Comparison of ENCODE assay signal across 13 cellular contexts in the genomic region with DNA sequence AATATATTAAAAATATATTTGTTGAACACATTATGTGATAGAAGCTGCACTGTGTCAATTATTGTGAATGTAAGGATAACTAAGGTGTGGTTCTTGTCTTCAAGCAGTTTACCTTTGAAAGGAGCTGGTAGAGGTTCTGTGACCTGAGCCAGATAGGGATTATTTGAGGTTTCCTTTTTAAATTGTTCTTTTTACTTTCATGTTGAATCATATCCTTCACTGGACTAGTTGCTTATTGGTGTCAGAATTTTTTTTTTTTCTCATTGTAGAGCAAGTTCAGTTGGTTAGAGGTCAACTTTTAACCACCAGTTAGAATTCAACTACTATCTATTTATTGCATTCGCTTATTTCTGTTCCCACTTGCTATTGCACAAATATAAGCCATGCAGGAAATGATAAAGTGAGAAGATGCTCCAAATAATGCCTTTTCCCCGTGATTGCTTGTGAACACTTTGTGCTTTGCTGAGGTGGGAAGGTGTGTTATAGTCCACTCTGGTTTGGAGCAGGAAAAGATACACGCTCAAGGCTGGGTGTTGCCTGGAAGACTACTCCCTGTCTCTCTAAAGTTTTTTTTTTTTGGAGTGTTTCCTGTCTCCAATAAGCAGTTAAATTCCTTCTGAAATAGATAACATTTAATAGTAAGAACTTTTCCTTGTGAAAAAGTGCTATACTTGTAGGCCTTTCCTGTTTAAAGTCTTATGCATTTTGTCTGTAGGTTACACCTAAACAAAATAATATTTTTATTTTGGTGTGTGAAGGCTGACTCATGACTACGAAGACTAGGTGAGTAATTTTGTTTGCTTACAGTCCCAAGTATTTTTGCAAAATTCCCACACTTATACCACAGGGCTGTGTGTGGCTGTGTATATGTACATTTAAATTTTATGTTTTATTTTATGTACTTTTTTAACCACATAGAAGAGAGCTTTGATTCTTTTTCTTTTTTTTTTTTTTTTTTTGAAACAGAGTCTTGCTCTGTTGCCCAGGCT.
DNase-seq lines count a peak whose midpoint lies in the region; ATAC-seq and TF ChIP-seq lines count a peak whose summit lies in the region.
"Had no signal": no experiment of that assay in that cellular context is flagged by ENCODE, and none has a peak within 500 bp of the region (broad histone marks: within the 10 kb centered on the region; RNA-seq: fewer than 3 reads in every experiment).

No MANE protein-coding gene starts in this region.

- no peak overlapping the region for H3K4me3 Mint-ChIP-seq in osteocyte (ENCODE audit: unreplicated experiment)
- H3K4me3 Mint-ChIP-seq in activated naive CD8-positive, alpha-beta T cell treated with anti-CD3 and anti-CD28 coated beads for 36 hours, result no peak overlapping the region

- DNase-seq in left colon, result no peak
- no peak for DNase-seq in HuH-7 (ENCODE audit: low spot score)
- DNase-seq in osteocyte (ENCODE audit: extremely low spot score, unreplicated experiment), result no peak
- DNase-seq in activated naive CD8-positive, alpha-beta T cell treated with anti-CD3 and anti-CD28 coated beads for 36 hours, result no peak
- DNase-seq: adrenal gland; Caco-2; effector CD4-positive, alpha-beta T cell; NCI-H1092; psoas muscle; T-helper 1 cell had no signal

- peaks cover 2% of the 10 kb centered on the region for H3K27me3 Mint-ChIP-seq in osteocyte (ENCODE audit: unreplicated experiment)
- peaks cover 6% of the 10 kb centered on the region for H3K27me3 Mint-ChIP-seq in activated naive CD8-positive, alpha-beta T cell treated with anti-CD3 and anti-CD28 coated beads for 36 hours

- no peaks in the 10 kb centered on the region for H3K36me3 Mint-ChIP-seq in osteocyte (ENCODE audit: unreplicated experiment)
- H3K36me3 Mint-ChIP-seq in activated naive CD8-positive, alpha-beta T cell treated with anti-CD3 and anti-CD28 coated beads for 36 hours, result no peaks in the 10 kb centered on the region

- H3K9me3 Mint-ChIP-seq in osteocyte (ENCODE audit: unreplicated experiment), result no peaks in the 10 kb centered on the region
- no peaks in the 10 kb centered on the region for H3K9me3 Mint-ChIP-seq in activated naive CD8-positive, alpha-beta T cell treated with anti-CD3 and anti-CD28 coated beads for 36 hours

- no peak overlapping the region for H3K27ac Mint-ChIP-seq in osteocyte (ENCODE audit: unreplicated experiment)
- no peak overlapping the region for H3K27ac Mint-ChIP-seq in activated naive CD8-positive, alpha-beta T cell treated with anti-CD3 and anti-CD28 coated beads for 36 hours

- TF ChIP-seq CTCF in osteocyte (IDR thresholded peaks at IDR 0.05), result no peak

- H3K4me1 Mint-ChIP-seq in osteocyte (ENCODE audit: unreplicated experiment), result no peaks in the 10 kb centered on the region
- H3K4me1 Mint-ChIP-seq in activated naive CD8-positive, alpha-beta T cell treated with anti-CD3 and anti-CD28 coated beads for 36 hours, result no peaks in the 10 kb centered on the region

- intact Hi-C loops in left colon (cut with DNase I, micrococcal nuclease), result no loop called here

- peak; percentile 77 for ATAC-seq in GM19043 (IDR thresholded peaks at IDR 0.05; ENCODE audit: low read depth, unreplicated experiment)
- ATAC-seq in GM21825 (IDR thresholded peaks at IDR 0.05; ENCODE audit: unreplicated experiment), result peak; percentile 84
- ATAC-seq in HG03342 (IDR thresholded peaks at IDR 0.05; ENCODE audit: unreplicated experiment), result peak; percentile 71
- ATAC-seq in left colon, result peak; percentile 71
- ATAC-seq: psoas muscle had no signal
